ENCODE assay signal across 9 cellular contexts in the genomic region with DNA sequence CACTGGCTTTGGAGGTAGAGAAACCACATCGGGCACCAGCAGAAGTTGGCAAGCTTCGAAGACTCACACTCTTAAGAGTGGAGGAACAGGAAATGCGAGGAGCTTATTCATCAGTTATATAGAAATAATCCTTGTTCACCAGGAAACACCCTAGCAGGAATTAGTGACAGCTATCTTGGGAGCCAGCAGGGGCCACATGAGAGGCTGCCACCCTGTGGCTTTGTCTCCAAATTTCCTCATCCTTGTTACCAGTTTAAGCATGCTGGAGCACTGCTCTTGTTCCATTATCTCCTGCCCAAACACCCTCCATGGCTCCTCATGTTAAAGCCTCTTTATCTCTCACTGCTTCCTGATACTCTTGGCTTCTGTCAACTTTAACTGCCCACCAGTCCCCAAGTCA.
A peak's percentile ranks its signal among the peaks of the same experiment; 100 is the strongest.
DNase-seq lines count a peak whose midpoint lies in the region; ATAC-seq and TF ChIP-seq lines count a peak whose summit lies in the region.
"Had no signal": no experiment of that assay in that cellular context is flagged by ENCODE, and none has a peak within 500 bp of the region (broad histone marks: within the 10 kb centered on the region; RNA-seq: fewer than 3 reads in every experiment).

No MANE protein-coding gene starts in this region.

- peak; percentile 70 for ATAC-seq in RWPE2 (ENCODE audit: low read depth)
- ATAC-seq in left cardiac atrium: peak; percentile 35 to 41
- ATAC-seq in HG03159 (IDR thresholded peaks at IDR 0.05; ENCODE audit: unreplicated experiment): no peak
- no peak for ATAC-seq in GM21381 (IDR thresholded peaks at IDR 0.05; ENCODE audit: unreplicated experiment)

- TF ChIP-seq POLR2A in suprapubic skin (IDR thresholded peaks at IDR 0.05): no peak

- H3K27ac ChIP-seq in RWPE2 (ENCODE audit: poor library complexity, severe bottlenecking) (no peak overlapping the region), suprapubic skin (peak overlapping the region; percentile 67)

- no peak for TF ChIP-seq EP300 in suprapubic skin (IDR thresholded peaks at IDR 0.05)

- peaks cover 3% of the 10 kb centered on the region for H3K9me3 Mint-ChIP-seq in mesothelial cell of epicardium

- WGBS in suprapubic skin: 28% methylated on average over 3 of the region's 3 CpGs

- no peaks in the 10 kb centered on the region for H3K9me3 ChIP-seq in RWPE2 (ENCODE audit: severe bottlenecking)
- no peaks in the 10 kb centered on the region for H3K9me3 ChIP-seq in suprapubic skin

- no peak overlapping the region for H3K4me3 Mint-ChIP-seq in mesothelial cell of epicardium

- peaks cover 10% of the 10 kb centered on the region for H3K4me1 ChIP-seq in RWPE2 (ENCODE audit: insufficient read depth, poor library complexity, severe bottlenecking)
- peaks cover 51% of the 10 kb centered on the region for H3K4me1 ChIP-seq in suprapubic skin

- H3K27me3 ChIP-seq in RWPE2 (ENCODE audit: insufficient read depth, poor library complexity, severe bottlenecking) (no peaks in the 10 kb centered on the region), suprapubic skin (no peaks in the 10 kb centered on the region)

- H3K4me3 ChIP-seq in RWPE2 (ENCODE audit: severe bottlenecking): no peak overlapping the region
- H3K4me3 ChIP-seq in suprapubic skin: no peak overlapping the region

- peak; percentile 41 for TF ChIP-seq CTCF in RWPE2 (IDR thresholded peaks at IDR 0.05; ENCODE audit: poor library complexity, severe bottlenecking)
- peak in 1 of 2 donors; percentile 13 for TF ChIP-seq CTCF in suprapubic skin (IDR thresholded peaks at IDR 0.05)
- no peak for TF ChIP-seq CTCF in mesothelial cell of epicardium (IDR thresholded peaks at IDR 0.05; ENCODE audit: unreplicated experiment)

- H3K36me3 ChIP-seq in RWPE2 (ENCODE audit: low read depth): no peaks in the 10 kb centered on the region
- H3K36me3 ChIP-seq in suprapubic skin: no peaks in the 10 kb centered on the region

- no peak overlapping the region for H3K27ac Mint-ChIP-seq in mesothelial cell of epicardium

- no peaks in the 10 kb centered on the region for H3K36me3 Mint-ChIP-seq in mesothelial cell of epicardium

- intact Hi-C loops in left cardiac atrium (cut with DNase I): loop anchor here in 1 of 2 donors (2.0 kb wide), 1 partner anchor 94 kb away; no protein-coding TSS in a partner anchor

- H3K4me1 Mint-ChIP-seq in mesothelial cell of epicardium: peaks cover 28% of the 10 kb centered on the region

- no peaks in the 10 kb centered on the region for H3K27me3 Mint-ChIP-seq in mesothelial cell of epicardium (ENCODE audit: low read depth)

- DNase-seq in Kasumi-1 (lab: John Stamatoyannopoulos, UW): peak; percentile 40 to 48
- DNase-seq in RWPE2 (ENCODE audit: low spot score): no peak
- peak; percentile 34 for DNase-seq in left cardiac atrium
- DNase-seq in suprapubic skin (ENCODE audit: low spot score in 2 of 2): no peak
- no peak for DNase-seq in mesothelial cell of epicardium (ENCODE audit: low spot score in 2 of 2, unreplicated experiment in 2 of 2)
- DNase-seq: NCI-H1092, retina had no signal

Comparison
In these comparisons a context has a peak if more than half of its experiments do, and no peak if none do; other contexts are left out.
1. DNase-seq: peak in Kasumi-1 (2 of 2) and left cardiac atrium (single experiment); none in RWPE2 (single experiment), suprapubic skin (0 of 2) and mesothelial cell of epicardium (0 of 2).
2. ATAC-seq: peak in RWPE2 (single experiment) and left cardiac atrium (2 of 2); none in HG03159 (single experiment) and GM21381 (single experiment).